In the genomic region with DNA sequence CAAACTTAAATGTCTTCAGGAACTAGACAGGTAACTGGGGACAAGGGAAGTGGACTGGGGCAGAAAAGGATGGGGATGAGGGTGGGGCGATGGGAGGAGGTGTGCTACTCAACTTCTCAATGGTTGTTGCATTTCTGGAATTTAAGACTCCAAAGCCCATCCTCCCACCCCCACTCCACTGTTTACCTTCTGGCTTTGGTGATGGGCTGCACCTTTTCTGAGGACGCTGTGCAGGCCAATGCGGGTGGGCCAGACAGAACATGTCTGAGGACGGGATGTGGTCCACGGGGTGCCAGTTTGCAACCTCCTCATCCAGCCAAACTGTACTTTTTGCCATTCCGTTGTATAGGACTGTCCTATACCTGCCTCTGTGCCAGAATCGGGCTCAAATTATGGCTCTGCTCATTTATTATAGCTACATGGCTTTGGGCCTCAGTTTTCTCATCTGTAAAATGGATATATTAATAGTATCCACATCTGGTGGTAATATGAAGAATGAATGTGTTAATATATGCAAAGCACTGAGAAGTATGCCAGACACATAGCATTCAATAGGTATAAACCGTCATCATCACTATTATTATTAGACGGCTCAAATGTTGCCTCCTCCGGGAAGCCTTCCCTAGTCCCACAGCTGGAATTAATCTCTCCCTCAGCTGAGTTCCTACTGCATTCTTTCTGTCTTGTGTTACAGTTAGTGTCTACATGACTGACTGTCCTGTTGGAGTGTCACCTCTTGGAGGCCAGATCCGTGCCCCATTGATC, we compare ENCODE assay signal across 25 cellular contexts.
DNase-seq lines count a peak whose midpoint lies in the region; ATAC-seq and TF ChIP-seq lines count a peak whose summit lies in the region.
"Had no signal": no experiment of that assay in that cellular context is flagged by ENCODE, and none has a peak within 500 bp of the region (broad histone marks: within the 10 kb centered on the region; RNA-seq: fewer than 3 reads in every experiment).

No MANE protein-coding gene starts in this region.

- TF ChIP-seq CTCF in WERI-Rb-1 (IDR thresholded peaks at IDR 0.05; ENCODE audit: low read depth, low read length): no peak

- no peak overlapping the region for H3K4me3 ChIP-seq in WERI-Rb-1 (ENCODE audit: low read depth, low read length)
- H3K4me3 ChIP-seq: esophagus muscularis mucosa, gastrocnemius medialis, GM23248, SK-N-MC, stomach had no signal

- H3K36me3 ChIP-seq in WERI-Rb-1: no peaks in the 10 kb centered on the region
- H3K36me3 ChIP-seq: BE2C, esophagus muscularis mucosa, gastrocnemius medialis, stomach had no signal

- no peaks in the 10 kb centered on the region for H3K9me3 Mint-ChIP-seq in stimulated activated naive B cell treated with anti-CD40 and anti-IgM and Interleukin-4, amounts not matched to agents 10 μg/mL and 1 μg/mL and 100 μg/mL, for 72 hours
- H3K9me3 Mint-ChIP-seq: memory B cell; T-helper 2 cell treated with Interferon-gamma antibody and Interleukin-4, amounts not matched to agents 5 μg/mL and 100 μg/mL, for 36 hours had no signal

- H3K9me3 ChIP-seq in WERI-Rb-1 (ENCODE audit: severe bottlenecking): no peaks in the 10 kb centered on the region
- H3K9me3 ChIP-seq: BE2C, esophagus muscularis mucosa, gastrocnemius medialis, stomach had no signal

- peak overlapping the region; percentile 33 for H3K27ac Mint-ChIP-seq in stimulated activated naive B cell treated with anti-CD40 and anti-IgM and Interleukin-4, amounts not matched to agents 10 μg/mL and 1 μg/mL and 100 μg/mL, for 72 hours
- H3K27ac Mint-ChIP-seq: T-helper 2 cell treated with Interferon-gamma antibody and Interleukin-4, amounts not matched to agents 5 μg/mL and 100 μg/mL, for 36 hours had no signal

- no peak overlapping the region for H3K27ac ChIP-seq in WERI-Rb-1
- H3K27ac ChIP-seq: esophagus muscularis mucosa, gastrocnemius medialis, GM23248, SK-N-MC, stomach, VCaP had no signal

- H3K36me3 Mint-ChIP-seq in stimulated activated naive B cell treated with anti-CD40 and anti-IgM and Interleukin-4, amounts not matched to agents 10 μg/mL and 1 μg/mL and 100 μg/mL, for 72 hours: no peaks in the 10 kb centered on the region
- H3K36me3 Mint-ChIP-seq: memory B cell had no signal

- peaks cover 3 to 4% of the 10 kb centered on the region in 2 donors for H3K27me3 Mint-ChIP-seq in stimulated activated naive B cell treated with anti-CD40 and anti-IgM and Interleukin-4, amounts not matched to agents 10 μg/mL and 1 μg/mL and 100 μg/mL, for 72 hours

- DNase-seq in NCI-H748 (lab: John Stamatoyannopoulos, UW; ENCODE audit: unreplicated experiment) (peak; percentile 13), NCI-H748 treated with DMSO at 0.1 percent for 48 hours (lab: John Stamatoyannopoulos, UW) (no peak), WERI-Rb-1 (peak; percentile 17), islet precursor cell (peak; percentile 44), DMS 273 (lab: John Stamatoyannopoulos, UW; ENCODE audit: unreplicated experiment) (no peak), NCI-H187 treated with DMSO at 0.1 percent for 48 hours (lab: John Stamatoyannopoulos, UW) (no peak)
- no peak for DNase-seq in stimulated activated naive B cell treated with anti-CD40 and anti-IgM and Interleukin-4, amounts not matched to agents 10 μg/mL and 1 μg/mL and 100 μg/mL, for 72 hours
- DNase-seq: activated CD4-positive, alpha-beta T cell treated with anti-CD3 and anti-CD28 coated beads, Interleukin-2, amount 50 U/mL, for 4 hours; activated naive CD4-positive, alpha-beta T cell; amniotic stem cell; gastrocnemius medialis; GM23248; kidney; NCI-H1105 treated with DMSO at 0.1 percent for 48 hours; NCI-H2081 treated with DMSO at 0.1 percent for 48 hours; NCI-H510A treated with DMSO at 0.1 percent for 48 hours; retina; stomach had no signal

- ATAC-seq in stimulated activated naive B cell treated with anti-CD40 and anti-IgM and Interleukin-4, amounts not matched to agents 10 μg/mL and 1 μg/mL and 100 μg/mL, for 72 hours (replicated peaks): no peak
- ATAC-seq in HG03280 (IDR thresholded peaks at IDR 0.05; ENCODE audit: unreplicated experiment): no peak
- ATAC-seq: gastrocnemius medialis had no signal

- H3K4me1 Mint-ChIP-seq in stimulated activated naive B cell treated with anti-CD40 and anti-IgM and Interleukin-4, amounts not matched to agents 10 μg/mL and 1 μg/mL and 100 μg/mL, for 72 hours: peaks cover 14 to 20% of the 10 kb centered on the region in 2 donors

- H3K27me3 ChIP-seq in WERI-Rb-1 (ENCODE audit: insufficient read depth, low read depth, severe bottlenecking): no peaks in the 10 kb centered on the region
- H3K27me3 ChIP-seq: BE2C, esophagus muscularis mucosa, gastrocnemius medialis, stomach had no signal

- H3K4me3 Mint-ChIP-seq in stimulated activated naive B cell treated with anti-CD40 and anti-IgM and Interleukin-4, amounts not matched to agents 10 μg/mL and 1 μg/mL and 100 μg/mL, for 72 hours: no peak overlapping the region
- H3K4me3 Mint-ChIP-seq: memory B cell; T-helper 2 cell treated with Interferon-gamma antibody and Interleukin-4, amounts not matched to agents 5 μg/mL and 100 μg/mL, for 36 hours had no signal

Comparison
In these comparisons a context has a peak if more than half of its experiments do, and no peak if none do; other contexts are left out.
1. DNase-seq: peak in NCI-H748 (single experiment), WERI-Rb-1 (single experiment) and islet precursor cell (single experiment); none in NCI-H748 treated with DMSO at 0.1 percent for 48 hours (single experiment), stimulated activated naive B cell treated with anti-CD40 and anti-IgM and Interleukin-4, amounts not matched to agents 10 μg/mL and 1 μg/mL and 100 μg/mL, for 72 hours (single experiment), DMS 273 (single experiment) and NCI-H187 treated with DMSO at 0.1 percent for 48 hours (single experiment).